In the genomic region with DNA sequence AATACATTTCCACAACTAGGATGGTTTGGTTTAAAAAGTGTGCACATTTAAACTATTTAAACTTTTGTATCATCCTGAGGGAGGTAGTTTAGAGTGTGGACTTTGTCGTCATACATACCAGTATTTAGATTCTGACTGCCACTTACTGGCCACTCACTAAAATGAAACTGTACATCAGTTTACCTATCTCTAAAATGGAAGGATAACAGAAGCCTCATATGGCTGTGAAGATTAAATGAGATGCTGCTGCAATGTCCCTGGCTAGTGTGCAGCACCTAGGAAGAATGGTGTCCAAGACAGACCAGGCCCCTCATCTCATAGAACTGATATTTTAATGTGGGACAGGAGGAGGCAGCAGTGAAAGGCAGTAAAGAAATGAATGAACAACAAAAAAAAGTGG, we compare ENCODE assay signal across 25 cellular contexts. TPM values are rescaled to one million over a fixed set of nuclear protein-coding genes. Genes with fewer than 3 reads are reported as not detected.
DNase-seq lines count a peak whose midpoint lies in the region; ATAC-seq, FAIRE-seq and TF ChIP-seq lines count a peak whose summit lies in the region.
"Had no signal": no experiment of that assay in that cellular context is flagged by ENCODE, and none has a peak within 500 bp of the region (broad histone marks: within the 10 kb centered on the region; RNA-seq: fewer than 3 reads in every experiment).

No MANE protein-coding gene starts in this region.

- H3K4me3 ChIP-seq in HEK293 (ENCODE audit: low read depth, low read length) (no peak overlapping the region), esophagus muscularis mucosa (no peak overlapping the region), sigmoid colon (no peak overlapping the region)

- TF ChIP-seq CTCF in HEK293 (tag by site-specific recombination; IDR thresholded peaks at IDR 0.05): no peak
- no peak for TF ChIP-seq CTCF in esophagus muscularis mucosa (IDR thresholded peaks at IDR 0.05)
- TF ChIP-seq CTCF in sigmoid colon (IDR thresholded peaks at IDR 0.05): no peak
- TF ChIP-seq CTCF in D721Med (IDR thresholded peaks at IDR 0.05; ENCODE audit: insufficient read depth, missing control alignments): no peak

- no peak overlapping the region for H3K4me3 Mint-ChIP-seq in T-helper 17 cell
- H3K4me3 Mint-ChIP-seq: B cell; CD8-positive, alpha-beta memory T cell; IgD-negative memory B cell had no signal

- 100% methylated on average over 1 of the region's 1 CpG for WGBS in esophagus muscularis mucosa
- WGBS in sigmoid colon, 2 donors: 96 to 97% methylated on average over 1 of the region's 1 CpG

- H3K4me1 Mint-ChIP-seq in T-helper 17 cell: peaks cover 4% of the 10 kb centered on the region
- H3K4me1 Mint-ChIP-seq: B cell, IgD-negative memory B cell had no signal

- H3K36me3 ChIP-seq in HEK293 (ENCODE audit: control insufficient read depth in 2 of 2, insufficient read depth in 1 of 2, low read length in 2 of 2) (no peaks in the 10 kb centered on the region), KOPT-K1 (ENCODE audit: insufficient read depth, low read length) (no peaks in the 10 kb centered on the region), esophagus muscularis mucosa (no peaks in the 10 kb centered on the region), sigmoid colon (no peaks in the 10 kb centered on the region)

- POLR2A ChIA-PET in HEK293 (lab: Yijun Ruan, JAX): no interaction called here

- CTCF ChIA-PET in HEK293 (lab: Yijun Ruan, JAX): interaction anchor here (0.6 to 0.9 kb wide), 2 partner anchors 33 to 356 kb away, joined by 3 read pairs; no protein-coding TSS in a partner anchor

- no peaks in the 10 kb centered on the region for H3K27me3 Mint-ChIP-seq in T-helper 17 cell
- H3K27me3 Mint-ChIP-seq: B cell, IgD-negative memory B cell had no signal

- H3K27ac ChIP-seq in HEK293 (ENCODE audit: extremely low read depth, low read depth, low read length): no peak overlapping the region
- H3K27ac ChIP-seq in KOPT-K1 (ENCODE audit: low read depth, low read length, poor library complexity, severe bottlenecking): peak overlapping the region; percentile 82
- H3K27ac ChIP-seq in esophagus muscularis mucosa (replicated peaks in 1 of 4): peak overlapping the region; percentile 86 to 90 (median 88)
- peak overlapping the region; percentile 81 to 95 (median 92) for H3K27ac ChIP-seq in sigmoid colon
- H3K27ac ChIP-seq: C4-2B had no signal

- TF ChIP-seq POLR2A in esophagus muscularis mucosa (IDR thresholded peaks at IDR 0.05; ENCODE audit: low read depth) (no peak), sigmoid colon (IDR thresholded peaks at IDR 0.05) (no peak)

- no peaks in the 10 kb centered on the region for H3K4me1 ChIP-seq in HEK293 (ENCODE audit: control insufficient read depth, insufficient read depth, low read length)
- H3K4me1 ChIP-seq in esophagus muscularis mucosa: peaks cover 43 to 73% (median 61%) of the 10 kb centered on the region in 4 donors
- H3K4me1 ChIP-seq in sigmoid colon: peaks cover 0 to 80% (median 78%) of the 10 kb centered on the region in 4 donors

- DNase-seq in esophagus muscularis mucosa (ENCODE audit: extremely low spot score) (no peak), sigmoid colon (no peak), D721Med (ENCODE audit: insufficient read length, low spot score) (no peak), OCI-M2 (lab: John Stamatoyannopoulos, UW; ENCODE audit: unreplicated experiment) (no peak), T-helper 17 cell (no peak)
- DNase-seq in activated T-cell treated with anti-CD3 and anti-CD28 coated beads, Interleukin-2, amount 50 U/mL, for 1 hour: no peak
- DNase-seq: CD8-positive, alpha-beta memory T cell; Kasumi-1; MV-4-11; NCI-H1105; NCI-H1436 treated with DMSO at 0.1 percent for 48 hours; NCI-H187 treated with DMSO at 0.1 percent for 48 hours; NCI-H2171 treated with DMSO at 0.1 percent for 48 hours; NCI-H345; NCI-H524 treated with DMSO at 0.1 percent for 48 hours; NCI-H774; SK-N-SH had no signal

- intact Hi-C loops in esophagus muscularis mucosa (cut with DNase I) (no loop called here), sigmoid colon (cut with DNase I) (loop anchor here (5.0 kb wide), 1 partner anchor 37 kb away; no protein-coding TSS in a partner anchor)

- H3K36me3 Mint-ChIP-seq in T-helper 17 cell (ENCODE audit: low read depth): no peaks in the 10 kb centered on the region
- H3K36me3 Mint-ChIP-seq: CD8-positive, alpha-beta memory T cell; IgD-negative memory B cell had no signal

- H3K9me3 ChIP-seq in HEK293 (ENCODE audit: control insufficient read depth, insufficient read depth, low read depth, low read length) (no peaks in the 10 kb centered on the region), KOPT-K1 (ENCODE audit: insufficient read depth, low read length, poor library complexity, severe bottlenecking) (no peaks in the 10 kb centered on the region), esophagus muscularis mucosa (no peaks in the 10 kb centered on the region), sigmoid colon (no peaks in the 10 kb centered on the region), T-helper 17 cell (ENCODE audit: control insufficient read depth, low read length, poor library complexity, severe bottlenecking) (no peaks in the 10 kb centered on the region)
- H3K9me3 ChIP-seq: SK-N-SH had no signal

- no peak for TF ChIP-seq EP300 in esophagus muscularis mucosa (IDR thresholded peaks at IDR 0.05)
- TF ChIP-seq EP300 in sigmoid colon (IDR thresholded peaks at IDR 0.05): no peak

- FAIRE-seq in D721Med (lab: Jason Lieb, UNC): no peak
- FAIRE-seq: GM18507, H54, RCC 7860 had no signal

- ATAC-seq in T-helper 17 cell: no peak

- H3K27me3 ChIP-seq in esophagus muscularis mucosa (no peaks in the 10 kb centered on the region), sigmoid colon (no peaks in the 10 kb centered on the region)

- no peak overlapping the region for H3K27ac Mint-ChIP-seq in T-helper 17 cell
- H3K27ac Mint-ChIP-seq: B cell; CD8-positive, alpha-beta memory T cell; IgD-negative memory B cell had no signal

TF ChIP-seq in HEK293, 187 proteins besides CTCF, POLR2A, EP300 and RAD21 (continues in another document):
- TF ChIP-seq, protein P1, sequence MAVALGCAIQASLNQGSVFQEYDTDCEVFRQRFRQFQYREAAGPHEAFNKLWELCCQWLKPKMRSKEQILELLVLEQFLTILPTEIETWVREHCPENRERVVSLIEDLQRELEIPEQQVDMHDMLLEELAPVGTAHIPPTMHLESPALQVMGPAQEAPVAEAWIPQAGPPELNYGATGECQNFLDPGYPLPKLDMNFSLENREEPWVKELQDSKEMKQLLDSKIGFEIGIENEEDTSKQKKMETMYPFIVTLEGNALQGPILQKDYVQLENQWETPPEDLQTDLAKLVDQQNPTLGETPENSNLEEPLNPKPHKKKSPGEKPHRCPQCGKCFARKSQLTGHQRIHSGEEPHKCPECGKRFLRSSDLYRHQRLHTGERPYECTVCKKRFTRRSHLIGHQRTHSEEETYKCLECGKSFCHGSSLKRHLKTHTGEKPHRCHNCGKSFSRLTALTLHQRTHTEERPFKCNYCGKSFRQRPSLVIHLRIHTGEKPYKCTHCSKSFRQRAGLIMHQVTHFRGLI (tag by site-specific recombination; IDR thresholded peaks at IDR 0.05): no peak
- TF ChIP-seq PRDM1 (tag by site-specific recombination; IDR thresholded peaks at IDR 0.05) (0 out of 2 replicates have a peak, but pooled peaks have one; percentile 14), OVOL3 (tag by site-specific recombination; IDR thresholded peaks at IDR 0.05) (no peak), TRIM28 (IDR thresholded peaks at IDR 0.05; ENCODE audit: borderline replicate concordance, low read length) (no peak), ZNF335 (tag by site-specific recombination; conservative IDR thresholded peaks at IDR 0.05) (no peak), ZNF555 (tag by site-specific recombination; conservative IDR thresholded peaks at IDR 0.05) (no peak)
- TF ChIP-seq, protein P2, sequence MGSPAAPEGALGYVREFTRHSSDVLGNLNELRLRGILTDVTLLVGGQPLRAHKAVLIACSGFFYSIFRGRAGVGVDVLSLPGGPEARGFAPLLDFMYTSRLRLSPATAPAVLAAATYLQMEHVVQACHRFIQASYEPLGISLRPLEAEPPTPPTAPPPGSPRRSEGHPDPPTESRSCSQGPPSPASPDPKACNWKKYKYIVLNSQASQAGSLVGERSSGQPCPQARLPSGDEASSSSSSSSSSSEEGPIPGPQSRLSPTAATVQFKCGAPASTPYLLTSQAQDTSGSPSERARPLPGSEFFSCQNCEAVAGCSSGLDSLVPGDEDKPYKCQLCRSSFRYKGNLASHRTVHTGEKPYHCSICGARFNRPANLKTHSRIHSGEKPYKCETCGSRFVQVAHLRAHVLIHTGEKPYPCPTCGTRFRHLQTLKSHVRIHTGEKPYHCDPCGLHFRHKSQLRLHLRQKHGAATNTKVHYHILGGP (tag by site-specific recombination; IDR thresholded peaks at IDR 0.05): no peak

RNA-seq across cellular contexts. Expression of a gene that starts 12.0 kb away (rescaled TPM):
- total RNA-seq in esophagus muscularis mucosa: 100 to 1,000 TPM; 305 to 398 (median 357) TPM
- 100 to 1,000 TPM; 348 to 511 (median 395) TPM for total RNA-seq in sigmoid colon
- polyA plus RNA-seq in sigmoid colon: 10 to 100 TPM; 43.9 to 78.4 (median 75.7) TPM
- total RNA-seq in T-helper 17 cell: 1 to 10 TPM; 2.2 to 4.5 TPM

RNA-seq across cellular contexts. Expression of a gene that starts 48.5 kb away (rescaled TPM):
- total RNA-seq in esophagus muscularis mucosa (100 to 1,000 TPM; 121 to 175 (median 138) TPM), sigmoid colon (100 to 1,000 TPM in 1 of 4 donors, 10 to 100 TPM in 3; 75.9 to 112 (median 88.8) TPM), T-helper 17 cell (10 to 100 TPM; 62.8 to 76.2 TPM)
- polyA plus RNA-seq in sigmoid colon: 10 to 100 TPM; 11.1 to 58.2 (median 21.0) TPM

Comparison
In these comparisons a context has a peak if more than half of its experiments do, and no peak if none do; other contexts are left out.
1. RNA of a gene that starts 12.0 kb away (total RNA-seq): 348 to 511 TPM in sigmoid colon and 305 to 398 TPM in esophagus muscularis mucosa; 2.2 to 4.5 TPM in T-helper 17 cell; every median in the first group is over 10 times any median in the second.